In the genomic region with DNA sequence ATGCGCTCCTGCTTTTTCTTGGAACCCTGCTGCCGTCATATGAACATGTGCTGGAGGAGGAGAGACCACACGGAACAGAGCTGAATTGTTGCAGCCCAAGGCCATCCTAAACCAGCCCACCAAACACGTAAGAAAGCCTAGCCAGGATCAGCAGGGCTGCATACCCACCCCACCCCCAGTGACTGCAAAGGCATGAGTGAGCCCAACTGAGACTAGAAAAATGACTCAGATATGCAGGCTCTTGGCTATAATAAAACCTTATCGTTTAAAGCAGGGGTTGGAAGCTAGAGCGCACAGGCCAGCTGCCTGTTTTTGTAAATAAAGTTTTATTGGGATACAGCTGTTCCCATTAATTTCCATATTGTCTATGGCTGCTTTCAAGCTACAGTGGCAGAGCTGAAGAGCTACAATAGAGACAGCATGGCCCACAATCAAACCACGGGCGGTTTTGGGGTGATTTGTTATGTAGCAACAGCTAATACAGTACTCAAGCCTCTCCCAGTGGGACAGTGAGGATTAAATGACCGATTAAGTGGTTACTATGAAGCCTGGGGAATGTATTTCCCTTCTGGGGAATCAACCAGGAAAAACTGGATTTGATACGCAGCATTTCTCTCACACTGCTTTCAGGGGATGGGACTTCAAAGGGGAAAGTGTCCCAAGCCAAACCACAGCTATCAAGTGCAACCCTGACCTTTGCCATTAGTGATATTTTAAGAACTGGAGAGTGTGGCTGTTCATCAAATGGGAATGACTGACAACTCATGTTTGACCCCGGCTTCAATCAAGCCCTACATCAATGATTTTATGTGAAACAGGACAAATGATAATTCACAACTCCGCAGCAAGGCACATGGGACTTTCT, we compare ENCODE assay signal across 11 cellular contexts. TPM values are rescaled to one million over a fixed set of nuclear protein-coding genes. Genes with fewer than 3 reads are reported as not detected.
DNase-seq lines count a peak whose midpoint lies in the region; ATAC-seq and TF ChIP-seq lines count a peak whose summit lies in the region.
"Had no signal": no experiment of that assay in that cellular context is flagged by ENCODE, and none has a peak within 500 bp of the region (broad histone marks: within the 10 kb centered on the region; RNA-seq: fewer than 3 reads in every experiment).

No MANE protein-coding gene starts in this region.

- POLR2A ChIA-PET in HCT116 (lab: Charles Lee): interaction anchor here (1.1 kb wide), 1 partner anchor 15 kb away, joined by 3 read pairs; no protein-coding TSS in a partner anchor

- TF ChIP-seq CTCF in HCT116 (IDR thresholded peaks at IDR 0.05 in 2 of 3, conservative IDR thresholded peaks at IDR 0.05 in 1 of 3; ENCODE audit: borderline replicate concordance in 1 of 3, insufficient read depth in 1 of 3, low read depth in 2 of 3, low read length in 2 of 3): no peak
- TF ChIP-seq CTCF in gastrocnemius medialis (IDR thresholded peaks at IDR 0.05 in 4 of 5, conservative IDR thresholded peaks at IDR 0.05 in 1 of 5): no peak

- 0 out of 2 replicates have a peak overlapping the region, but pooled peaks have one; percentile 10 for H3K9ac ChIP-seq in HCT116 (ENCODE audit: low read length)
- no peak overlapping the region for H3K9ac ChIP-seq in skeletal muscle tissue (ENCODE audit: low read depth in 1 of 3, low read length in 3 of 3)

- ATAC-seq in HCT116 (peak; percentile 64), HG03097 (IDR thresholded peaks at IDR 0.05; ENCODE audit: low FRiP score, unreplicated experiment) (no peak), gastrocnemius medialis (no peak)
- ATAC-seq: natural killer cell had no signal

- RAD21 ChIA-PET in HCT116 (lab: Charles Lee; ENCODE audit: low non-redundant PET in 1 of 2, low total read pairs in 2 of 2, uncharacterized antibody in 2 of 2, unreplicated experiment in 2 of 2): interaction anchor here in 1 of 2 experiments (1.0 kb wide), 1 partner anchor 157 kb away, joined by 4 read pairs; no protein-coding TSS in a partner anchor

- H3K9me2 ChIP-seq in HCT116 (ENCODE audit: insufficient read depth): no peaks in the 10 kb centered on the region

- intact Hi-C loops in HCT116 (cut with micrococcal nuclease) (loop anchor here (10.0 kb wide), 1 partner anchor 48 kb away; no protein-coding TSS in a partner anchor), gastrocnemius medialis (cut with DNase I; ENCODE audit: low total_unique reads) (loop anchor here (5.0 kb wide), 1 partner anchor 35 kb away; no protein-coding TSS in a partner anchor)

- peaks cover 0 to 5% of the 10 kb centered on the region in 2 experiments; a peak in 1 of 4 replicates for H3K36me3 ChIP-seq in HCT116 (ENCODE audit: control insufficient read depth in 1 of 2, insufficient read depth in 2 of 2, low read length in 2 of 2)
- no peaks in the 10 kb centered on the region for H3K36me3 ChIP-seq in skeletal muscle tissue (ENCODE audit: control insufficient read depth in 3 of 3, insufficient read depth in 3 of 3, low read length in 3 of 3)
- H3K36me3 ChIP-seq in gastrocnemius medialis: no peaks in the 10 kb centered on the region

- H3K27me3 ChIP-seq in HCT116 (ENCODE audit: insufficient read depth, low read length): no peaks in the 10 kb centered on the region
- H3K27me3 ChIP-seq in skeletal muscle tissue (ENCODE audit: control insufficient read depth in 3 of 3, insufficient read depth in 3 of 3, low read length in 3 of 3): no peaks in the 10 kb centered on the region
- H3K27me3 ChIP-seq in gastrocnemius medialis: no peaks in the 10 kb centered on the region

- H3K4me3 ChIP-seq in HCT116 (replicated peaks in 1 of 2; ENCODE audit: low read depth in 1 of 2, low read length in 2 of 2) (no peak overlapping the region), skeletal muscle tissue (ENCODE audit: low read length in 3 of 3) (no peak overlapping the region), gastrocnemius medialis (no peak overlapping the region)

- CTCF ChIA-PET in HCT116 (lab: Charles Lee): interaction anchor here (0.7 to 2.0 kb wide), 4 partner anchors 10 to 201 kb away, joined by 3 to 5 read pairs (median 4); no protein-coding TSS in a partner anchor

- peak overlapping the region; percentile 41 for H3K4me2 ChIP-seq in HCT116 (ENCODE audit: low read length)

- H4K20me1 ChIP-seq in HCT116 (ENCODE audit: insufficient read depth): peaks cover 22% of the 10 kb centered on the region; the same call in 1 of the 2 replicates

- in situ Hi-C loops in gastrocnemius medialis (cut with MboI; ENCODE audit: low sequenced_read_pairs in 4 of 4): loop anchor here in 1 of 4 donors (25.0 kb wide), 3 partner anchors 100 to 600 kb away; a partner anchor contains a TSS

- TF ChIP-seq RAD21 in HCT116 (IDR thresholded peaks at IDR 0.05; ENCODE audit: low read depth): no peak

- no peak for TF ChIP-seq POLR2A in HCT116 (IDR thresholded peaks at IDR 0.05; ENCODE audit: borderline replicate concordance, extremely low read depth, insufficient read depth, insufficient read length)
- TF ChIP-seq POLR2A in gastrocnemius medialis (IDR thresholded peaks at IDR 0.05): no peak

- no peak overlapping the region for H2AFZ ChIP-seq in HCT116 (ENCODE audit: low read depth, low read length, poor library complexity, severe bottlenecking)

- peaks cover 48 to 66% of the 10 kb centered on the region in 2 experiments for H3K4me1 ChIP-seq in HCT116 (ENCODE audit: control insufficient read depth in 1 of 2, insufficient read depth in 2 of 2, low read length in 2 of 2)
- H3K4me1 ChIP-seq in skeletal muscle tissue (ENCODE audit: control insufficient read depth in 3 of 3, insufficient read depth in 3 of 3, low read length in 3 of 3): peaks cover 50 to 75% (median 64%) of the 10 kb centered on the region in 3 donors
- H3K4me1 ChIP-seq in gastrocnemius medialis: peaks cover 19 to 55% of the 10 kb centered on the region in 2 donors

- H3K27ac ChIP-seq in HCT116 (ENCODE audit: low read depth, low read length): no peak overlapping the region
- H3K27ac ChIP-seq in skeletal muscle tissue (ENCODE audit: low read depth, low read length): peak overlapping the region; percentile 31
- H3K27ac ChIP-seq in gastrocnemius medialis: peak overlapping the region in 1 of 4 donors; percentile 26

- no TSS peak for BruUV-seq in HCT116 (replicated peaks; lab: Mats Ljungman, UMichigan)

- H3K9me3 ChIP-seq in HCT116 (ENCODE audit: control insufficient read depth in 1 of 2, insufficient read depth in 1 of 2, low read depth in 1 of 2, low read length in 2 of 2) (no peaks in the 10 kb centered on the region), skeletal muscle tissue (ENCODE audit: control insufficient read depth in 3 of 3, low read length in 3 of 3) (no peaks in the 10 kb centered on the region), gastrocnemius medialis (no peaks in the 10 kb centered on the region)

- DNase-seq in HCT116 (ENCODE audit: low read depth, low spot score) (no peak), T1000 (lab: John Stamatoyannopoulos, UW) (peak; percentile 51), glomerular visceral epithelial cell (ENCODE audit: extremely low spot score) (peak; percentile 74), gastrocnemius medialis (no peak), NCI-H2227 (lab: John Stamatoyannopoulos, UW; ENCODE audit: unreplicated experiment) (no peak)
- DNase-seq in activated effector memory CD4-positive, alpha-beta T cell treated with Interleukin-2 at 50 U/mL for 16 hours: no peak
- DNase-seq: activated CD4-positive, alpha-beta T cell treated with anti-CD3 and anti-CD28 coated beads for 48 hours; activated naive CD8-positive, alpha-beta T cell treated with anti-CD3 and anti-CD28 coated beads, Interleukin-2, amount 10 ng/mL, durations not matched to agents 7 days and 5 days; natural killer cell had no signal

- H3K79me2 ChIP-seq in HCT116 (ENCODE audit: insufficient read depth, low read length): peaks cover 98% of the 10 kb centered on the region

TF ChIP-seq in HCT116, 20 proteins besides CTCF, POLR2A, EP300 and RAD21 (continues in another document):
- TF ChIP-seq ZNF274 (IDR thresholded peaks at IDR 0.05; ENCODE audit: low read depth, low read length) (no peak), CBX3 (IDR thresholded peaks at IDR 0.05; ENCODE audit: low read depth) (no peak), JUND (IDR thresholded peaks at IDR 0.05) (peak; percentile 40; the same call in 1 of the 2 replicates), CEBPB (IDR thresholded peaks at IDR 0.05; ENCODE audit: low read depth) (no peak), POLR2AphosphoS5 (IDR thresholded peaks at IDR 0.05; ENCODE audit: low read depth, low read length) (no peak), ZFX (IDR thresholded peaks at IDR 0.05) (no peak)
- TF ChIP-seq, protein P1, sequence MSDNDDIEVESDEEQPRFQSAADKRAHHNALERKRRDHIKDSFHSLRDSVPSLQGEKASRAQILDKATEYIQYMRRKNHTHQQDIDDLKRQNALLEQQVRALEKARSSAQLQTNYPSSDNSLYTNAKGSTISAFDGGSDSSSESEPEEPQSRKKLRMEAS (IDR thresholded peaks at IDR 0.05): 0 out of 2 replicates have a peak, but pooled peaks have one; percentile 24
- TF ChIP-seq, protein P2, sequence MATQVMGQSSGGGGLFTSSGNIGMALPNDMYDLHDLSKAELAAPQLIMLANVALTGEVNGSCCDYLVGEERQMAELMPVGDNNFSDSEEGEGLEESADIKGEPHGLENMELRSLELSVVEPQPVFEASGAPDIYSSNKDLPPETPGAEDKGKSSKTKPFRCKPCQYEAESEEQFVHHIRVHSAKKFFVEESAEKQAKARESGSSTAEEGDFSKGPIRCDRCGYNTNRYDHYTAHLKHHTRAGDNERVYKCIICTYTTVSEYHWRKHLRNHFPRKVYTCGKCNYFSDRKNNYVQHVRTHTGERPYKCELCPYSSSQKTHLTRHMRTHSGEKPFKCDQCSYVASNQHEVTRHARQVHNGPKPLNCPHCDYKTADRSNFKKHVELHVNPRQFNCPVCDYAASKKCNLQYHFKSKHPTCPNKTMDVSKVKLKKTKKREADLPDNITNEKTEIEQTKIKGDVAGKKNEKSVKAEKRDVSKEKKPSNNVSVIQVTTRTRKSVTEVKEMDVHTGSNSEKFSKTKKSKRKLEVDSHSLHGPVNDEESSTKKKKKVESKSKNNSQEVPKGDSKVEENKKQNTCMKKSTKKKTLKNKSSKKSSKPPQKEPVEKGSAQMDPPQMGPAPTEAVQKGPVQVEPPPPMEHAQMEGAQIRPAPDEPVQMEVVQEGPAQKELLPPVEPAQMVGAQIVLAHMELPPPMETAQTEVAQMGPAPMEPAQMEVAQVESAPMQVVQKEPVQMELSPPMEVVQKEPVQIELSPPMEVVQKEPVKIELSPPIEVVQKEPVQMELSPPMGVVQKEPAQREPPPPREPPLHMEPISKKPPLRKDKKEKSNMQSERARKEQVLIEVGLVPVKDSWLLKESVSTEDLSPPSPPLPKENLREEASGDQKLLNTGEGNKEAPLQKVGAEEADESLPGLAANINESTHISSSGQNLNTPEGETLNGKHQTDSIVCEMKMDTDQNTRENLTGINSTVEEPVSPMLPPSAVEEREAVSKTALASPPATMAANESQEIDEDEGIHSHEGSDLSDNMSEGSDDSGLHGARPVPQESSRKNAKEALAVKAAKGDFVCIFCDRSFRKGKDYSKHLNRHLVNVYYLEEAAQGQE (IDR thresholded peaks at IDR 0.05; ENCODE audit: low read depth): no peak

RNA-seq across cellular contexts. Expression of a gene that starts 6.3 kb away (rescaled TPM):
- 28.7 TPM for total RNA-seq in HCT116 (2021; ENCODE audit: unreplicated experiment)
- 27.3 and 30.7 TPM in 2 replicates for polyA plus RNA-seq in HCT116 (2012)
- total RNA-seq in skeletal muscle tissue: 3.1 TPM
- 1 to 10 TPM; 1.2 to 6.1 (median 4.6) TPM for total RNA-seq in gastrocnemius medialis

Comparison
In these comparisons a context has a peak if more than half of its experiments do, and no peak if none do; other contexts are left out.
1. DNase-seq: peak in T1000 (single experiment) and glomerular visceral epithelial cell (single experiment); none in HCT116 (single experiment), activated effector memory CD4-positive, alpha-beta T cell treated with Interleukin-2 at 50 U/mL for 16 hours (single experiment), gastrocnemius medialis (0 of 2) and NCI-H2227 (single experiment).